8 cellular contexts compared by ENCODE assay signal in genomic region chrX:104165894-104166734, GRCh38. TPM values are rescaled to one million over a fixed set of nuclear protein-coding genes. Genes with fewer than 3 reads are reported as not detected.
DNase-seq lines count a peak whose midpoint lies in the region; ATAC-seq lines count a peak whose summit lies in the region.

FAM199X (plus strand) TSS chrX:104166453; CDS start chrX:104166786, 333 bp downstream.

- no peaks in the 10 kb centered on the region for H3K36me3 ChIP-seq in mesendoderm (ENCODE audit: control insufficient read depth, insufficient read depth, low read length)

- H3K4me3 Mint-ChIP-seq in effector memory CD8-positive, alpha-beta T cell: peak within 1 kb of the TSS; percentile 83 to 84

- peak; percentile 95 for ATAC-seq in GM21360 (IDR thresholded peaks at IDR 0.05; ENCODE audit: unreplicated experiment)
- ATAC-seq in effector memory CD8-positive, alpha-beta T cell (replicated peaks): peak; percentile 96

- no peak within 1 kb of the TSS for H4K5ac ChIP-seq in mesendoderm (ENCODE audit: low read length)

- peak within 1 kb of the TSS; percentile 90 for H3K56ac ChIP-seq in mesendoderm (ENCODE audit: low read length)

- no peak within 1 kb of the TSS for H4K8ac ChIP-seq in mesendoderm (ENCODE audit: low read depth, low read length)

- no peaks in the 10 kb centered on the region for H3K79me2 ChIP-seq in mesendoderm (ENCODE audit: control insufficient read depth, insufficient read depth, low read length)

- H3K36me3 Mint-ChIP-seq in effector memory CD8-positive, alpha-beta T cell (ENCODE audit: insufficient read depth): no peaks in the 10 kb centered on the region

- H2AK5ac ChIP-seq in mesendoderm (ENCODE audit: low read length): no peak within 1 kb of the TSS

- H3K27ac ChIP-seq in mesendoderm (ENCODE audit: low read depth, low read length): peak within 1 kb of the TSS; percentile 76

- DNase-seq in Caki2 (ENCODE audit: low read depth) (peak; percentile 88), HT-29 (ENCODE audit: low spot score) (peak; percentile 87), mesendoderm (peak; percentile 92)
- DNase-seq in NK-92 treated with Interleukin-12 subunit alpha and Interleukin-12 subunit beta, amount 100 ng/mL, for 24 hours (lab: John Stamatoyannopoulos, UW): peak; percentile 69
- peak; percentile 58 to 63 for DNase-seq in activated CD8-positive, alpha-beta memory T cell treated with anti-CD3 and anti-CD28 coated beads for 4 hours (ENCODE audit: low read depth in 2 of 2)
- DNase-seq in effector memory CD8-positive, alpha-beta T cell: peak; percentile 76 to 82 (median 78)
- DNase-seq in stimulated activated CD8-positive, alpha-beta memory T cell treated with anti-CD3 and anti-CD28 coated beads, Interleukin-12 subunit alpha, Interleukin-12 subunit beta, amount 100 ng/mL, for 4 hours (ENCODE audit: low read depth): peak; percentile 67

- no peak within 1 kb of the TSS for H3K23ac ChIP-seq in mesendoderm (ENCODE audit: low read length)

- WGBS in mesendoderm (ENCODE audit: extremely low coverage, insufficient coverage, low lambda C conversion rate): no CpG with 5 or more reads among the region's 71 CpGs

- H2BK15ac ChIP-seq in mesendoderm (replicated peaks; ENCODE audit: low read depth): no peak within 1 kb of the TSS

- no peak within 1 kb of the TSS for H3K4ac ChIP-seq in mesendoderm (ENCODE audit: low read depth, low read length)

- in situ Hi-C loops in Caki2 (cut with HindIII; ENCODE audit: low pct_unique_long_range_greater_than_20kb, low sequenced_read_pairs): no loop called here

- H3K27me3 ChIP-seq in mesendoderm (ENCODE audit: insufficient read depth, low read length, poor library complexity): no peaks in the 10 kb centered on the region

- no peaks in the 10 kb centered on the region for H3K79me1 ChIP-seq in mesendoderm (ENCODE audit: low read length)

- H3K4me1 Mint-ChIP-seq in effector memory CD8-positive, alpha-beta T cell (ENCODE audit: low read depth in 2 of 2): peaks cover 26 to 31% of the 10 kb centered on the region in 2 donors

- H3K4me2 ChIP-seq in mesendoderm (ENCODE audit: low read length): peak within 1 kb of the TSS; percentile 68

- peak within 1 kb of the TSS; percentile 71 for H3K4me3 ChIP-seq in mesendoderm (ENCODE audit: low read length)

- peak within 1 kb of the TSS; percentile 32 for H3K18ac ChIP-seq in mesendoderm (ENCODE audit: low read length)

- no peaks in the 10 kb centered on the region for H3K4me1 ChIP-seq in mesendoderm (ENCODE audit: control insufficient read depth, low read depth, low read length)

- H2BK120ac ChIP-seq in mesendoderm (ENCODE audit: low read depth, low read length): no peak within 1 kb of the TSS

- H3K27me3 Mint-ChIP-seq in effector memory CD8-positive, alpha-beta T cell: no peaks in the 10 kb centered on the region

- no peaks in the 10 kb centered on the region for H3K9me3 Mint-ChIP-seq in effector memory CD8-positive, alpha-beta T cell

- peak within 1 kb of the TSS; percentile 79 for H3K9ac ChIP-seq in mesendoderm (ENCODE audit: low read length)

- H3K27ac Mint-ChIP-seq in effector memory CD8-positive, alpha-beta T cell: peak within 1 kb of the TSS; percentile 89 to 90

- no peak within 1 kb of the TSS for H2BK5ac ChIP-seq in mesendoderm (ENCODE audit: low read length)

RNA-seq across cellular contexts. Expression of gene FAM199X, which starts in this region (rescaled TPM):
- 11.4 and 14.2 TPM in 2 replicates for total RNA-seq in Caki2 (2014; rRNA removed; shearing (Covaris generic); ENCODE audit: low replicate concordance)
- 18.4 and 19.1 TPM in 2 replicates for total RNA-seq in HT-29 (2014; rRNA removed; shearing (Covaris generic))
- 10.6 TPM for polyA plus RNA-seq in mesendoderm (2013, experiment 1 of 2)
- 10.6 TPM for polyA plus RNA-seq in mesendoderm (2013, experiment 2 of 2)

Comparison
In these comparisons a context has a peak if more than half of its experiments do, and no peak if none do; other contexts are left out.
1. Peak in every context shown above with its lines: DNase-seq, ATAC-seq, H3K4me3 ChIP-seq and H3K27ac ChIP-seq.